Comparison of ENCODE assay signal across 17 cellular contexts in genomic region chr22:45449442-45449841, GRCh38. TPM values are rescaled to one million over a fixed set of nuclear protein-coding genes. Genes with fewer than 3 reads are reported as not detected.
"Had no signal": no experiment of that assay in that cellular context is flagged by ENCODE, and none has a peak within 500 bp of the region (broad histone marks: within the 10 kb centered on the region; RNA-seq: fewer than 3 reads in every experiment).

No MANE protein-coding gene starts in this region.

RNA-seq across cellular contexts. Expression of gene RIBC2, which starts 35.9 kb away (rescaled TPM):
- total RNA-seq: ascending aorta, gastrocnemius medialis had no signal

RNA-seq across cellular contexts. Expression of gene SMC1B, which starts 36.0 kb away (rescaled TPM):
- total RNA-seq: adrenal gland, ascending aorta, breast epithelium, esophagus mucosa, gastrocnemius medialis had no signal
- polyA plus RNA-seq: adrenal gland, cardiac muscle cell, endothelial cell of umbilical vein, foreskin keratinocyte had no signal

RNA-seq across cellular contexts. Expression of gene FBLN1, which starts 53.2 kb away (rescaled TPM):
- total RNA-seq: activated CD4-positive, alpha-beta memory T cell treated with anti-CD3 and anti-CD28 coated beads for 36 hours; activated CD4-positive, alpha-beta T cell treated with anti-CD3 and anti-CD28 coated beads for 36 hours; activated CD4-positive, alpha-beta T cell treated with anti-CD3 and anti-CD28 coated beads, Interleukin-2, amount 10 ng/mL, durations not matched to agents 24 days and 14 days; activated CD8-positive, alpha-beta memory T cell treated with anti-CD3 and anti-CD28 coated beads for 36 hours; activated CD8-positive, alpha-beta T cell treated with anti-CD3 and anti-CD28 coated beads, Interleukin-2, amount 10 ng/mL, durations not matched to agents 7 days and 5 days; activated naive CD4-positive, alpha-beta T cell treated with anti-CD3 and anti-CD28 coated beads for 36 hours; activated T-helper 1 cell treated with anti-CD3 and anti-CD28 coated beads, Interleukin-12 subunit alpha, Interleukin-12 subunit beta, Interleukin-2, Interleukin-4 antibody, amounts not matched to agents 30 ng/mL and 10 ng/mL and 1 ng/mL, durations not matched to agents 14 hours and 24 hours and 36 hours; activated T-helper 2 cell treated with anti-CD3 and anti-CD28 coated beads, Interferon-gamma antibody, Interleukin-2, Interleukin-4, amounts not matched to agents 10 μg/mL and 5 μg/mL and 100 μg/mL, durations not matched to agents 14 hours and 24 hours and 36 hours; T-helper 1 cell treated with Interleukin-12 subunit alpha and Interleukin-12 subunit beta and Interleukin-4 antibody, amounts not matched to agents 30 ng/mL and 1 ng/mL, for 36 hours had no signal
